ENCODE assay signal across 37 cellular contexts in genomic region chr7:82472966-82473365, GRCh38. TPM values are rescaled to one million over a fixed set of nuclear protein-coding genes. Genes with fewer than 3 reads are reported as not detected.
"Had no signal": no experiment of that assay in that cellular context is flagged by ENCODE, and none has a peak within 500 bp of the region (broad histone marks: within the 10 kb centered on the region; RNA-seq: fewer than 3 reads in every experiment).

No MANE protein-coding gene starts in this region.

- H3K9me3 ChIP-seq: Peyer's patch, SJSA1 had no signal

- H3K4me3 ChIP-seq: Peyer's patch, SJSA1 had no signal

- ATAC-seq: activated CD8-positive, alpha-beta memory T cell treated with anti-CD3 and anti-CD28 coated beads, Interleukin-2, amount 10 ng/mL, durations not matched to agents 7 days and 5 days; PC-3; SK-N-SH treated with all-trans-retinoic acid at 6 μM for 48 hours; T-cell; T-helper 17 cell had no signal

- H3K27me3 ChIP-seq: brain microvascular endothelial cell, Peyer's patch, SJSA1 had no signal

- H3K27ac ChIP-seq: brain microvascular endothelial cell, Peyer's patch, SJSA1, WERI-Rb-1 had no signal

- DNase-seq: activated CD4-positive, alpha-beta memory T cell treated with anti-CD3 and anti-CD28 coated beads, Interleukin-2, amount 10 ng/mL, durations not matched to agents 7 days and 5 days; activated CD4-positive, alpha-beta T cell treated with anti-CD3 and anti-CD28 coated beads for 1 hour; activated CD4-positive, alpha-beta T cell treated with anti-CD3 and anti-CD28 coated beads for 48 hours; activated CD4-positive, CD25-positive, alpha-beta regulatory T cell; activated CD8-positive, alpha-beta memory T cell treated with anti-CD3 and anti-CD28 coated beads for 24 hours; activated CD8-positive, alpha-beta memory T cell treated with anti-CD3 and anti-CD28 coated beads, Interleukin-2, amount 10 ng/mL, durations not matched to agents 7 days and 5 days; activated CD8-positive, alpha-beta memory T cell treated with anti-CD3 and anti-CD28 coated beads, Interleukin-2, amount 50 U/mL, for 48 hours; activated effector memory CD4-positive, alpha-beta T cell treated with Interleukin-2 at 50 U/mL for 16 hours; activated naive CD4-positive, alpha-beta T cell; activated naive CD4-positive, alpha-beta T cell treated with anti-CD3 and anti-CD28 coated beads, Interleukin-2, amount 50 U/mL, for 16 hours; activated naive CD8-positive, alpha-beta T cell treated with anti-CD3 and anti-CD28 coated beads for 36 hours; activated T-cell treated with anti-CD3 and anti-CD28 coated beads, Interleukin-2, amount 50 U/mL, for 48 hours; amniotic stem cell; aorta; brain microvascular endothelial cell; central memory CD4-positive, alpha-beta T cell; Karpas-422; MM.1S; MV-4-11; NCI-H1092; NCI-H1436 treated with DMSO at 0.1 percent for 48 hours; NCI-H1694 treated with DMSO at 0.1 percent for 48 hours; NCI-H2029; NCI-H2171; NCI-H510A; NCI-H526; NCI-H748 treated with DMSO at 0.1 percent for 48 hours; NK-92 treated with Interleukin-12 subunit alpha and Interleukin-12 subunit beta, amount 100 ng/mL, for 24 hours; PC-3; Peyer's patch; RPMI8226; SHP77 treated with DMSO at 0.1 percent for 48 hours; T-cell; T-helper 17 cell; WERI-Rb-1 had no signal

- H3K4me1 ChIP-seq: Peyer's patch, SJSA1 had no signal

- H3K36me3 ChIP-seq: brain microvascular endothelial cell, Peyer's patch, SJSA1, WERI-Rb-1 had no signal

RNA-seq across cellular contexts. Expression of gene CACNA2D1, which starts 29.4 kb away (rescaled TPM):
- total RNA-seq: activated CD4-positive, alpha-beta memory T cell treated with anti-CD3 and anti-CD28 coated beads, Interleukin-2, amount 10 ng/mL, durations not matched to agents 7 days and 5 days; activated naive CD8-positive, alpha-beta T cell treated with anti-CD3 and anti-CD28 coated beads for 36 hours; T-helper 17 cell had no signal
